In genomic region chr6:3958255-3958654, GRCh38 we compare ENCODE assay signal across 23 cellular contexts.
A peak's percentile ranks its signal among the peaks of the same experiment; 100 is the strongest.
DNase-seq lines count a peak whose midpoint lies in the region; ATAC-seq, FAIRE-seq and TF ChIP-seq lines count a peak whose summit lies in the region.
"Had no signal": no experiment of that assay in that cellular context is flagged by ENCODE, and none has a peak within 500 bp of the region (broad histone marks: within the 10 kb centered on the region; RNA-seq: fewer than 3 reads in every experiment).

No MANE protein-coding gene starts in this region.

- intact Hi-C loops in mammary epithelial cell (cut with micrococcal nuclease) (no loop called here), breast epithelium (cut with DNase I; ENCODE audit: low total_unique reads) (no loop called here)

- H3K27ac ChIP-seq in mammary epithelial cell (ENCODE audit: insufficient read depth, low read depth, low read length), result no peak overlapping the region
- H3K27ac ChIP-seq in breast epithelium, result no peak overlapping the region
- H3K27ac ChIP-seq in astrocyte (ENCODE audit: low read depth, low read length), result no peak overlapping the region
- no peak overlapping the region for H3K27ac ChIP-seq in neuronal stem cell (replicated peaks; ENCODE audit: low read length)
- H3K27ac ChIP-seq: 22Rv1, BLaER1, C4-2B, GM23248 had no signal

- peaks cover 22% of the 10 kb centered on the region for H3K4me1 Mint-ChIP-seq in astrocyte (ENCODE audit: low read depth, unreplicated experiment)
- no peaks in the 10 kb centered on the region for H3K4me1 Mint-ChIP-seq in nephron progenitor cell
- H3K4me1 Mint-ChIP-seq: B cell; CD4-positive, CD25-positive, alpha-beta regulatory T cell had no signal

- CTCF ChIA-PET in mammary epithelial cell (lab: Charles Lee; ENCODE audit: low non-redundant PET), result no interaction called here

- no peak for FAIRE-seq in astrocyte (lab: Jason Lieb, UNC)
- FAIRE-seq: A204.1, G401.6, GM12892, GM19239, H1 had no signal

- H3K4ac ChIP-seq in neuronal stem cell (ENCODE audit: low read length), result no peak overlapping the region

- no peak overlapping the region for H2BK5ac ChIP-seq in neuronal stem cell (ENCODE audit: low read length)

- H3K9ac ChIP-seq in mammary epithelial cell (ENCODE audit: insufficient read depth, low read length) (no peak overlapping the region), astrocyte (ENCODE audit: low read length) (no peak overlapping the region), neuronal stem cell (ENCODE audit: low read depth, low read length, poor library complexity) (no peak overlapping the region)
- H3K9ac ChIP-seq: BLaER1, GM23248 had no signal

- H3K9me3 Mint-ChIP-seq in astrocyte (ENCODE audit: unreplicated experiment) (no peaks in the 10 kb centered on the region), nephron progenitor cell (peaks cover 26% of the 10 kb centered on the region)

- WGBS in mammary epithelial cell (ENCODE audit: low coverage, missing lambda C conversion rate), result 58% methylated on average over 5 of the region's 7 CpGs
- no CpG with 5 or more reads among the region's 7 CpGs for WGBS in neuronal stem cell (ENCODE audit: extremely low coverage in 2 of 2, insufficient read length in 2 of 2, insufficient replicate concordance in 1 of 2), 2 donors

- H3K79me1 ChIP-seq in neuronal stem cell (ENCODE audit: low read depth, low read length), result no peaks in the 10 kb centered on the region

- H3K4me3 ChIP-seq in mammary epithelial cell (replicated peaks in 1 of 3; ENCODE audit: insufficient read depth in 1 of 3, low read depth in 2 of 3, low read length in 3 of 3) (no peak overlapping the region), breast epithelium (no peak overlapping the region), astrocyte (ENCODE audit: insufficient read depth, low read depth, low read length) (no peak overlapping the region), neuronal stem cell (ENCODE audit: low read length in 2 of 2) (no peak overlapping the region)
- H3K4me3 ChIP-seq: BLaER1, GM23248 had no signal

- no peak overlapping the region for H3K27ac Mint-ChIP-seq in astrocyte (ENCODE audit: unreplicated experiment)
- no peak overlapping the region for H3K27ac Mint-ChIP-seq in nephron progenitor cell
- H3K27ac Mint-ChIP-seq: B cell; CD4-positive, CD25-positive, alpha-beta regulatory T cell; CD8-positive, alpha-beta T cell had no signal

- peak; percentile 39 for DNase-seq in mammary epithelial cell
- DNase-seq in breast epithelium (ENCODE audit: low spot score in 2 of 2), result no peak
- DNase-seq in astrocyte (ENCODE audit: low read depth), result peak; percentile 39
- no peak for DNase-seq in neuronal stem cell (ENCODE audit: low spot score)
- DNase-seq in nephron progenitor cell, result no peak
- DNase-seq: Caco-2; CD4-positive, CD25-positive, alpha-beta regulatory T cell; CD8-positive, alpha-beta T cell; DMS153; DND-41; GM23248; H7; HCEC 1CT had no signal

- no peak overlapping the region for H4K91ac ChIP-seq in neuronal stem cell (ENCODE audit: low read depth, low read length, poor library complexity)

- H3K27me3 ChIP-seq in mammary epithelial cell (ENCODE audit: insufficient read depth, low read length), result no peaks in the 10 kb centered on the region
- no peaks in the 10 kb centered on the region for H3K27me3 ChIP-seq in breast epithelium
- no peaks in the 10 kb centered on the region for H3K27me3 ChIP-seq in astrocyte (ENCODE audit: insufficient read depth, low read length)
- no peaks in the 10 kb centered on the region for H3K27me3 ChIP-seq in neuronal stem cell (ENCODE audit: control insufficient read depth in 3 of 3, insufficient read depth in 3 of 3, low read depth in 1 of 3, low read length in 3 of 3)
- H3K27me3 ChIP-seq: BLaER1 had no signal

- H3K4me1 ChIP-seq in mammary epithelial cell (ENCODE audit: insufficient read depth, low read length), result peaks cover 28% of the 10 kb centered on the region
- no peaks in the 10 kb centered on the region for H3K4me1 ChIP-seq in breast epithelium
- peaks cover 28% of the 10 kb centered on the region for H3K4me1 ChIP-seq in astrocyte (ENCODE audit: insufficient read depth, low read length)
- peaks cover 0 to 8% of the 10 kb centered on the region in 2 donors for H3K4me1 ChIP-seq in neuronal stem cell (ENCODE audit: control insufficient read depth in 2 of 2, insufficient read depth in 1 of 2, low read depth in 1 of 2, low read length in 2 of 2)
- H3K4me1 ChIP-seq: BLaER1, Caco-2 had no signal

- no peaks in the 10 kb centered on the region for H4K20me1 ChIP-seq in mammary epithelial cell (ENCODE audit: insufficient read depth, low read length)
- H4K20me1 ChIP-seq in astrocyte (ENCODE audit: insufficient read depth, low read length), result no peaks in the 10 kb centered on the region
- H4K20me1 ChIP-seq: BLaER1 had no signal

- dilution Hi-C loops in mammary epithelial cell (cut with HindIII; ENCODE audit: low sequenced_read_pairs), result no loop called here

- no peaks in the 10 kb centered on the region for H3K27me3 Mint-ChIP-seq in astrocyte (ENCODE audit: low read depth, unreplicated experiment)
- H3K27me3 Mint-ChIP-seq in nephron progenitor cell (ENCODE audit: low read depth, poor library complexity), result peaks cover 3% of the 10 kb centered on the region

- H2AFZ ChIP-seq in mammary epithelial cell (ENCODE audit: low read depth, low read length), result peak overlapping the region; percentile 46
- no peak overlapping the region for H2AFZ ChIP-seq in astrocyte (ENCODE audit: low read depth, low read length)
- peak overlapping the region; percentile 6 for H2AFZ ChIP-seq in neuronal stem cell (ENCODE audit: low read length)
- H2AFZ ChIP-seq: GM23248 had no signal

- H4K8ac ChIP-seq in neuronal stem cell (ENCODE audit: low read depth, low read length), result no peak overlapping the region

- H2BK120ac ChIP-seq in neuronal stem cell (ENCODE audit: low read depth, low read length), result no peak overlapping the region

- H3K36me3 ChIP-seq in mammary epithelial cell (ENCODE audit: insufficient read depth, low read length), result no peaks in the 10 kb centered on the region
- H3K36me3 ChIP-seq in breast epithelium, result no peaks in the 10 kb centered on the region
- no peaks in the 10 kb centered on the region for H3K36me3 ChIP-seq in astrocyte (ENCODE audit: insufficient read depth, low read length)
- H3K36me3 ChIP-seq in neuronal stem cell (replicated peaks in 1 of 2; ENCODE audit: control insufficient read depth in 2 of 2, insufficient read depth in 2 of 2, low read length in 2 of 2), result no peaks in the 10 kb centered on the region
- H3K36me3 ChIP-seq: BLaER1 had no signal

- H2BK12ac ChIP-seq in neuronal stem cell (ENCODE audit: low read length), result no peak overlapping the region

- H3K9me3 ChIP-seq in mammary epithelial cell (replicated peaks; ENCODE audit: insufficient read depth, low read length), result no peaks in the 10 kb centered on the region
- no peaks in the 10 kb centered on the region for H3K9me3 ChIP-seq in breast epithelium
- no peaks in the 10 kb centered on the region for H3K9me3 ChIP-seq in astrocyte (ENCODE audit: insufficient read depth, low read depth, low read length)
- H3K9me3 ChIP-seq in neuronal stem cell (replicated peaks in 1 of 2; ENCODE audit: control insufficient read depth in 2 of 2, insufficient read depth in 1 of 2, low read depth in 1 of 2, low read length in 2 of 2), result peaks cover 0 to 7% of the 10 kb centered on the region in 2 donors
- H3K9me3 ChIP-seq: Caco-2 had no signal

- no peak for TF ChIP-seq CTCF in mammary epithelial cell (conservative IDR thresholded peaks at IDR 0.05 in 1 of 2, IDR thresholded peaks at IDR 0.05 in 1 of 2; ENCODE audit: extremely low read depth in 1 of 2, insufficient read depth in 1 of 2, low read depth in 1 of 2, low read length in 2 of 2)
- TF ChIP-seq CTCF in breast epithelium (IDR thresholded peaks at IDR 0.05), result no peak
- no peak for TF ChIP-seq CTCF in astrocyte (IDR thresholded peaks at IDR 0.05; ENCODE audit: insufficient read depth, low read depth, low read length)
- no peak for TF ChIP-seq CTCF in nephron progenitor cell (IDR thresholded peaks at IDR 0.05)

- H3K36me3 Mint-ChIP-seq in astrocyte (ENCODE audit: low read depth, unreplicated experiment) (no peaks in the 10 kb centered on the region), nephron progenitor cell (ENCODE audit: low read depth) (peaks cover 7% of the 10 kb centered on the region)
- H3K36me3 Mint-ChIP-seq: CD4-positive, CD25-positive, alpha-beta regulatory T cell had no signal

- H2BK15ac ChIP-seq in neuronal stem cell (ENCODE audit: low read length), result no peak overlapping the region

- no peak overlapping the region for H3K14ac ChIP-seq in neuronal stem cell (ENCODE audit: low read length)

- H3K4me3 Mint-ChIP-seq in astrocyte (ENCODE audit: unreplicated experiment) (no peak overlapping the region), nephron progenitor cell (no peak overlapping the region)
- H3K4me3 Mint-ChIP-seq: B cell; CD4-positive, CD25-positive, alpha-beta regulatory T cell; CD8-positive, alpha-beta T cell had no signal

- in situ Hi-C loops in mammary epithelial cell (cut with MboI; ENCODE audit: low sequenced_read_pairs in 2 of 2), result no loop called here

- H3K79me2 ChIP-seq in mammary epithelial cell (ENCODE audit: insufficient read depth, low read length) (no peaks in the 10 kb centered on the region), astrocyte (ENCODE audit: insufficient read depth, low read length) (no peaks in the 10 kb centered on the region)

- no peak for TF ChIP-seq POLR2A in breast epithelium (IDR thresholded peaks at IDR 0.05)

- H3K18ac ChIP-seq in neuronal stem cell (ENCODE audit: low read length), result no peak overlapping the region

- H3K4me2 ChIP-seq in mammary epithelial cell (ENCODE audit: insufficient read depth, low read depth, low read length) (no peak overlapping the region), astrocyte (ENCODE audit: low read length) (no peak overlapping the region), neuronal stem cell (ENCODE audit: insufficient read depth, low read length, poor library complexity, severe bottlenecking) (no peak overlapping the region)
- H3K4me2 ChIP-seq: BLaER1 had no signal

- H3K23ac ChIP-seq in neuronal stem cell (ENCODE audit: low read depth, low read length, poor library complexity), result no peak overlapping the region

- no TSS peak for BruUV-seq in mammary epithelial cell (replicated peaks; lab: Mats Ljungman, UMichigan)

- no peak overlapping the region for H2AK5ac ChIP-seq in neuronal stem cell (ENCODE audit: low read depth, low read length)

- no peak for ATAC-seq in HG03159 (IDR thresholded peaks at IDR 0.05; ENCODE audit: unreplicated experiment)
- ATAC-seq: CD8-positive, alpha-beta T cell had no signal

Comparison
In these comparisons a context has a peak if more than half of its experiments do, and no peak if none do; other contexts are left out.
1. DNase-seq: peak in mammary epithelial cell (single experiment) and astrocyte (single experiment); none in breast epithelium (0 of 2), neuronal stem cell (single experiment) and nephron progenitor cell (single experiment).